In the genomic region with DNA sequence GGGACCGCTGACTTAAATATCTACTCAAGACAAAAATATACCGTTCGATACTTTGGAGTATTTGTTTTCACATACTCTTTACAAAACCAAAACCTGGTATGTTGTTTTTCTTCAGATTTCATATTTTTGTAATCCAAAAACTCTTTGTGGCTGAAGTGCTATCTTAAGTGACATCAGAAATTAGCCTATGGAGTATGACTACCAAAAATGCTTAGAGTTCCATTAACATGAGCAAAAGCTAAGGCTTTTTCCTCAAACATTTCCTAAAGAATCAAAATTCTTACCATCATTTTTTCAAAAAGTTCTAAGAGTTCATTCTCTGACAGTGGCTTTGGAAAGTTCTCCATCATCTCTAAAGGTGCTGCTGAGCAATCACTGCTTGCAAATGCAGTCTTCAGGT, we compare ENCODE assay signal across 22 cellular contexts.
"Had no signal": no experiment of that assay in that cellular context is flagged by ENCODE, and none has a peak within 500 bp of the region (broad histone marks: within the 10 kb centered on the region; RNA-seq: fewer than 3 reads in every experiment).

No MANE protein-coding gene starts in this region.

- FAIRE-seq: endothelial cell of umbilical vein, frontal cortex had no signal

- H3K4me3 ChIP-seq: ascending aorta, coronary artery, esophagus squamous epithelium, right atrium auricular region, transverse colon, vagina had no signal

- H3K9me3 ChIP-seq: ascending aorta, vagina had no signal

- H3K27ac Mint-ChIP-seq: activated B cell treated with CpG ODN at 0.5 μM for 24 hours; activated CD4-positive, alpha-beta T cell treated with anti-CD3 and anti-CD28 coated beads, Interleukin-2, amount 10 ng/mL, durations not matched to agents 24 days and 14 days; activated CD8-positive, alpha-beta T cell treated with anti-CD3 and anti-CD28 coated beads, Interleukin-2, amount 10 ng/mL, durations not matched to agents 7 days and 5 days; activated naive CD8-positive, alpha-beta T cell treated with anti-CD3 and anti-CD28 coated beads, Interleukin-2, amount 10 ng/mL, durations not matched to agents 7 days and 5 days; activated T-cell treated with anti-CD3 and anti-CD28 coated beads, Interleukin-2, amount 50 U/mL, for 72 hours; immature natural killer cell; natural killer cell treated with Interleukin-12 subunit alpha and Interleukin-12 subunit beta and Interleukin-15 and Interleukin-18, amount 100 ng/mL, for 72 hours; progenitor cell of endocrine pancreas; T-helper 2 cell treated with Interferon-gamma antibody and Interleukin-4, amounts not matched to agents 5 μg/mL and 100 μg/mL, for 36 hours had no signal

- DNase-seq: activated B cell treated with CpG ODN at 0.5 μM for 24 hours; activated CD4-positive, alpha-beta T cell treated with anti-CD3 and anti-CD28 coated beads, Interleukin-2, amount 10 ng/mL, durations not matched to agents 24 days and 14 days; activated CD8-positive, alpha-beta memory T cell treated with anti-CD3 and anti-CD28 coated beads, Interleukin-2, amount 50 U/mL, for 4 hours; activated CD8-positive, alpha-beta T cell treated with anti-CD3 and anti-CD28 coated beads, Interleukin-2, amount 10 ng/mL, durations not matched to agents 7 days and 5 days; activated naive CD8-positive, alpha-beta T cell treated with anti-CD3 and anti-CD28 coated beads, Interleukin-2, amount 10 ng/mL, durations not matched to agents 7 days and 5 days; activated T-cell treated with anti-CD3 and anti-CD28 coated beads, Interleukin-2, amount 50 U/mL, for 72 hours; effector CD4-positive, alpha-beta T cell; esophagus squamous epithelium; head of caudate nucleus; immature natural killer cell; nucleus accumbens; stimulated activated naive CD8-positive, alpha-beta T cell treated with anti-CD3 and anti-CD28 coated beads, Interleukin-15, Interleukin-2, amounts not matched to agents 100 U/mL and 50 U/mL, for 24 hours; transverse colon had no signal

- H3K27me3 Mint-ChIP-seq: activated B cell treated with CpG ODN at 0.5 μM for 24 hours; activated CD4-positive, alpha-beta T cell treated with anti-CD3 and anti-CD28 coated beads, Interleukin-2, amount 10 ng/mL, durations not matched to agents 24 days and 14 days; activated naive CD8-positive, alpha-beta T cell treated with anti-CD3 and anti-CD28 coated beads, Interleukin-2, amount 10 ng/mL, durations not matched to agents 7 days and 5 days; natural killer cell treated with Interleukin-12 subunit alpha and Interleukin-12 subunit beta and Interleukin-15 and Interleukin-18, amount 100 ng/mL, for 72 hours; progenitor cell of endocrine pancreas had no signal

- H3K4me1 ChIP-seq: ascending aorta, esophagus squamous epithelium, right atrium auricular region, transverse colon, vagina had no signal

- H3K27ac ChIP-seq: ascending aorta, coronary artery, esophagus squamous epithelium, right atrium auricular region, transverse colon, vagina had no signal

- H3K4me1 Mint-ChIP-seq: activated B cell treated with CpG ODN at 0.5 μM for 24 hours; activated CD4-positive, alpha-beta T cell treated with anti-CD3 and anti-CD28 coated beads, Interleukin-2, amount 10 ng/mL, durations not matched to agents 24 days and 14 days; immature natural killer cell had no signal

- ATAC-seq: activated CD8-positive, alpha-beta T cell treated with anti-CD3 and anti-CD28 coated beads, Interleukin-2, amount 10 ng/mL, durations not matched to agents 7 days and 5 days; activated T-cell treated with anti-CD3 and anti-CD28 coated beads, Interleukin-2, amount 50 U/mL, for 72 hours; natural killer cell treated with Interleukin-12 subunit alpha and Interleukin-12 subunit beta and Interleukin-15 and Interleukin-18, amount 100 ng/mL, for 72 hours; stimulated activated naive CD8-positive, alpha-beta T cell treated with anti-CD3 and anti-CD28 coated beads, Interleukin-15, Interleukin-2, amounts not matched to agents 100 U/mL and 50 U/mL, for 24 hours had no signal

- H3K4me3 Mint-ChIP-seq: activated B cell treated with CpG ODN at 0.5 μM for 24 hours; activated CD4-positive, alpha-beta T cell treated with anti-CD3 and anti-CD28 coated beads, Interleukin-2, amount 10 ng/mL, durations not matched to agents 24 days and 14 days; activated CD8-positive, alpha-beta T cell treated with anti-CD3 and anti-CD28 coated beads, Interleukin-2, amount 10 ng/mL, durations not matched to agents 7 days and 5 days; activated naive CD8-positive, alpha-beta T cell treated with anti-CD3 and anti-CD28 coated beads, Interleukin-2, amount 10 ng/mL, durations not matched to agents 7 days and 5 days; activated T-cell treated with anti-CD3 and anti-CD28 coated beads, Interleukin-2, amount 50 U/mL, for 72 hours; immature natural killer cell; natural killer cell treated with Interleukin-12 subunit alpha and Interleukin-12 subunit beta and Interleukin-15 and Interleukin-18, amount 100 ng/mL, for 72 hours; T-helper 2 cell treated with Interferon-gamma antibody and Interleukin-4, amounts not matched to agents 5 μg/mL and 100 μg/mL, for 36 hours had no signal

- H3K27me3 ChIP-seq: ascending aorta, esophagus squamous epithelium, right atrium auricular region, transverse colon, vagina had no signal

- H3K36me3 ChIP-seq: ascending aorta, esophagus squamous epithelium, right atrium auricular region, transverse colon, vagina had no signal
